ENCODE assay signal across 8 cellular contexts in genomic region chr19:46859637-46860124, GRCh38. TPM values are rescaled to one million over a fixed set of nuclear protein-coding genes. Genes with fewer than 3 reads are reported as not detected.
DNase-seq lines count a peak whose midpoint lies in the region; ATAC-seq, FAIRE-seq and TF ChIP-seq lines count a peak whose summit lies in the region.

No MANE protein-coding gene starts in this region.

- peaks cover 27% of the 10 kb centered on the region for H4K20me1 ChIP-seq in K562 (replicated peaks; ENCODE audit: control insufficient read depth, insufficient read depth, low read length)

- TF ChIP-seq CTCF in K562 (IDR thresholded peaks at IDR 0.05 in 2 of 3, conservative IDR thresholded peaks at IDR 0.05 in 1 of 3; ENCODE audit: insufficient read depth in 2 of 3, low read depth in 1 of 3, low read length in 3 of 3) (no peak), tibial nerve (IDR thresholded peaks at IDR 0.05) (no peak)

- POLR2A ChIA-PET in K562 (lab: Yijun Ruan, JAX), result interaction anchor here (0.6 to 0.9 kb wide), 6 partner anchors 31 to 930 kb away, joined by 3 to 6 read pairs (median 4); partner anchors contain the start of gene SLC1A5

- TF ChIP-seq POLR2A in K562 (conservative IDR thresholded peaks at IDR 0.05) (no peak), tibial nerve (IDR thresholded peaks at IDR 0.05) (no peak)

- ATAC-seq in Right ventricle myocardium inferior (no peak), K562 (peak; percentile 0; the same call in 1 of the 3 replicates), left lobe of liver (no peak)

- DNase-seq in Right ventricle myocardium inferior (ENCODE audit: missing footprints), result peak; percentile 86
- DNase-seq in cardiac septum (ENCODE audit: low spot score), result no peak
- peak; percentile 86 for DNase-seq in NCI-H2227 (lab: John Stamatoyannopoulos, UW; ENCODE audit: unreplicated experiment)
- DNase-seq in K562 (ENCODE audit: extremely low read depth in 1 of 4, low spot score in 3 of 4), result peak; percentile 43 to 92 (median 56)
- peak; percentile 73 for DNase-seq in left lobe of liver (ENCODE audit: low spot score)
- DNase-seq in tibial nerve (ENCODE audit: low spot score in 2 of 2), result peak; percentile 81 to 84
- no peak for DNase-seq in middle frontal gyrus (ENCODE audit: extremely low spot score, low spot score)
- DNase-seq in GM19238 (ENCODE audit: insufficient read length, low spot score), result no peak

- H3K27me3 ChIP-seq in K562 (ENCODE audit: control insufficient read depth in 2 of 2, insufficient read depth in 2 of 2, low read length in 2 of 2) (no peaks in the 10 kb centered on the region), tibial nerve (no peaks in the 10 kb centered on the region)

- FAIRE-seq in K562 (lab: Jason Lieb, UNC), result no peak

- H3K36me3 ChIP-seq in K562 (ENCODE audit: control insufficient read depth, insufficient read depth, low read length), result 0 out of 3 replicates have a peak, but pooled peaks cover 2% of the 10 kb centered on the region
- no peaks in the 10 kb centered on the region for H3K36me3 ChIP-seq in tibial nerve

- H2AFZ ChIP-seq in K562 (ENCODE audit: low read depth, low read length), result peak overlapping the region; percentile 92

- WGBS in K562 (ENCODE audit: insufficient coverage, low coverage, missing lambda C conversion rate), result 3% methylated on average over 18 of the region's 18 CpGs
- 14 to 15% methylated on average over 18 of the region's 18 CpGs for WGBS in tibial nerve, 2 donors

- H3K9ac ChIP-seq in K562 (ENCODE audit: insufficient read depth in 1 of 2, low read depth in 2 of 2, low read length in 2 of 2), result peak overlapping the region; percentile 51 to 76; a peak in 2 of 4 replicates

- peaks cover 44% of the 10 kb centered on the region for H3K79me2 ChIP-seq in K562 (ENCODE audit: control insufficient read depth, insufficient read depth, low read length)

- H3K4me3 ChIP-seq in K562, result peak overlapping the region; percentile 73
- peak overlapping the region in 3 of 4 donors; percentile 72 to 92 (median 77) for H3K4me3 ChIP-seq in tibial nerve

- BruUV-seq in K562 (replicated peaks; lab: Mats Ljungman, UMichigan), result TSS peak; percentile 89

- in situ Hi-C loops in K562 (cut with MboI), result loop anchor here (10.0 kb wide), 2 partner anchors 265 to 385 kb away; no protein-coding TSS in a partner anchor

- H3K4me1 ChIP-seq in K562 (replicated peaks in 1 of 2; ENCODE audit: control insufficient read depth in 2 of 2, insufficient read depth in 2 of 2, low read length in 2 of 2), result peaks cover 31 to 33% of the 10 kb centered on the region in 2 experiments; a peak in 4 of 5 replicates
- H3K4me1 ChIP-seq in tibial nerve, result peaks cover 0 to 52% (median 42%) of the 10 kb centered on the region in 4 donors

- intact Hi-C loops in Right ventricle myocardium inferior (cut with DNase I) (loop anchor here (2.0 to 5.0 kb wide), 4 partner anchors 48 to 397 kb away; partner anchors contain the start of genes CCDC9 and ZC3H4), cardiac septum (cut with DNase I) (loop anchor here (5.0 kb wide), 4 partner anchors 53 to 253 kb away; partner anchors contain the start of gene ZC3H4), K562 (cut with micrococcal nuclease) (loop anchor here (5.0 to 10.0 kb wide), 3 partner anchors 68 to 385 kb away; partner anchors contain the start of gene ZC3H4)

- H3K9me1 ChIP-seq in K562 (ENCODE audit: control insufficient read depth, insufficient read depth, low read length), result no peaks in the 10 kb centered on the region

- peak overlapping the region; percentile 99 for H3K27ac ChIP-seq in K562 (ENCODE audit: extremely low read depth, low read depth, low read length)
- H3K27ac ChIP-seq in tibial nerve, result peak overlapping the region; percentile 19 to 99 (median 96)

- H3K4me2 ChIP-seq in K562 (ENCODE audit: insufficient read depth, low read length), result peak overlapping the region; percentile 85

- TF ChIP-seq EP300 in K562 (IDR thresholded peaks at IDR 0.05; ENCODE audit: low read length) (no peak), tibial nerve (IDR thresholded peaks at IDR 0.05) (peak in 1 of 2 donors; percentile 33)

- CTCF ChIA-PET in K562 (lab: Yijun Ruan, JAX; ENCODE audit: low intra/inter-chr PET ratio), result interaction anchor here (0.7 kb wide), 1 partner anchor 126 kb away, joined by 3 read pairs; no protein-coding TSS in a partner anchor

- no peaks in the 10 kb centered on the region for H3K9me3 ChIP-seq in K562 (replicated peaks; ENCODE audit: control insufficient read depth, insufficient read depth, low read depth, low read length)
- no peaks in the 10 kb centered on the region for H3K9me3 ChIP-seq in tibial nerve

- TF ChIP-seq RAD21 in K562 (CRISPR knock-in tag; conservative IDR thresholded peaks at IDR 0.05 in 1 of 2, IDR thresholded peaks at IDR 0.05 in 1 of 2), result no peak

TF ChIP-seq in K562, 482 proteins besides CTCF, POLR2A, EP300 and RAD21 (continues in another document):
- peak; percentile 79 to 83 for TF ChIP-seq KDM1A (IDR thresholded peaks at IDR 0.05)
- TF ChIP-seq ZNF217 (CRISPR knock-in tag; IDR thresholded peaks at IDR 0.05), result no peak
- TF ChIP-seq, protein P1, sequence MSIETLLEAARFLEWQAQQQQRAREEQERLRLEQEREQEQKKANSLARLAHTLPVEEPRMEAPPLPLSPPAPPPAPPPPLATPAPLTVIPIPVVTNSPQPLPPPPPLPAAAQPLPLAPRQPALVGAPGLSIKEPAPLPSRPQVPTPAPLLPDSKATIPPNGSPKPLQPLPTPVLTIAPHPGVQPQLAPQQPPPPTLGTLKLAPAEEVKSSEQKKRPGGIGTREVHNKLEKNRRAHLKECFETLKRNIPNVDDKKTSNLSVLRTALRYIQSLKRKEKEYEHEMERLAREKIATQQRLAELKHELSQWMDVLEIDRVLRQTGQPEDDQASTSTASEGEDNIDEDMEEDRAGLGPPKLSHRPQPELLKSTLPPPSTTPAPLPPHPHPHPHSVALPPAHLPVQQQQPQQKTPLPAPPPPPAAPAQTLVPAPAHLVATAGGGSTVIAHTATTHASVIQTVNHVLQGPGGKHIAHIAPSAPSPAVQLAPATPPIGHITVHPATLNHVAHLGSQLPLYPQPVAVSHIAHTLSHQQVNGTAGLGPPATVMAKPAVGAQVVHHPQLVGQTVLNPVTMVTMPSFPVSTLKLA (conservative IDR thresholded peaks at IDR 0.05), result no peak
- TF ChIP-seq, protein P2, sequence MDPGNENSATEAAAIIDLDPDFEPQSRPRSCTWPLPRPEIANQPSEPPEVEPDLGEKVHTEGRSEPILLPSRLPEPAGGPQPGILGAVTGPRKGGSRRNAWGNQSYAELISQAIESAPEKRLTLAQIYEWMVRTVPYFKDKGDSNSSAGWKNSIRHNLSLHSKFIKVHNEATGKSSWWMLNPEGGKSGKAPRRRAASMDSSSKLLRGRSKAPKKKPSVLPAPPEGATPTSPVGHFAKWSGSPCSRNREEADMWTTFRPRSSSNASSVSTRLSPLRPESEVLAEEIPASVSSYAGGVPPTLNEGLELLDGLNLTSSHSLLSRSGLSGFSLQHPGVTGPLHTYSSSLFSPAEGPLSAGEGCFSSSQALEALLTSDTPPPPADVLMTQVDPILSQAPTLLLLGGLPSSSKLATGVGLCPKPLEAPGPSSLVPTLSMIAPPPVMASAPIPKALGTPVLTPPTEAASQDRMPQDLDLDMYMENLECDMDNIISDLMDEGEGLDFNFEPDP (CRISPR knock-in tag; IDR thresholded peaks at IDR 0.05), result no peak

RNA-seq across cellular contexts. Expression of gene ARHGAP35, which starts 1.1 kb away (rescaled TPM):
- 64.4 TPM for total RNA-seq in Right ventricle myocardium inferior
- total RNA-seq in cardiac septum, result 93.0 TPM
- total RNA-seq in K562 (2011; cell fraction: chromatin; rRNA removed; ENCODE audit: low replicate concordance), result 56.5 and 65.8 TPM in 2 replicates
- total RNA-seq in K562 (2011; cell fraction: nucleolus; rRNA removed), result 33.2 and 33.8 TPM in 2 replicates
- 42.5 and 45.8 TPM in 2 replicates for total RNA-seq in K562 (2011; cell fraction: nucleoplasm; rRNA removed)
- 10.2 and 13.8 TPM in 2 replicates for total RNA-seq in K562 (2014; rRNA removed)
- 13.9 TPM in 2 replicates for total RNA-seq in K562 (2014; rRNA removed; fragmentation: Illumina TruSeq; extraction: Trizol)
- 16.0 and 16.2 TPM in 2 replicates for total RNA-seq in K562 (2015; rRNA removed; fragmentation: Illumina TruSeq; extraction: Trizol)
- total RNA-seq in K562 (2021), result 24.5 and 26.4 TPM in 2 replicates
- polyA plus RNA-seq in K562 (2011; rRNA removed), result 9.8 and 10.2 TPM in 2 replicates
- 7.1 and 11.1 TPM in 2 replicates for polyA plus RNA-seq in K562 (2011; cell fraction: cytosol; rRNA removed)
- 10.6 and 12.9 TPM in 2 replicates for polyA plus RNA-seq in K562 (2011; cell fraction: nucleus; rRNA removed)
- polyA plus RNA-seq in K562 (2012), result 16.8 and 21.4 TPM in 2 replicates
- polyA plus RNA-seq in K562 (2014; fragmentation: Illumina TruSeq; extraction: Trizol), result 15.7 and 18.6 TPM in 2 replicates
- 1 to 10 TPM in 1 of 2 experiments, under 1 TPM in 1; 0.27 to 1.1 TPM for polyA plus RNA-seq in K562 (2014; fragmentation: Nextera tagmentation; extraction: Ambion mirVana)
- 7.6 and 9.4 TPM in 2 replicates for polyA plus RNA-seq in K562 (2014; rRNA removed)
- 26.2 and 28.7 TPM in 2 replicates for polyA minus RNA-seq in K562 (2011; rRNA and poly(A)+ RNA removed)
- 16.0 and 16.7 TPM in 2 replicates for polyA minus RNA-seq in K562 (2011; cell fraction: cytosol; rRNA and poly(A)+ RNA removed)
- 16.4 and 22.9 TPM in 2 replicates for polyA minus RNA-seq in K562 (2011; cell fraction: nucleus; rRNA and poly(A)+ RNA removed)
- 56.9 TPM for total RNA-seq in left lobe of liver
- 10 to 100 TPM; 43.3 to 50.3 (median 48.6) TPM for total RNA-seq in tibial nerve

RNA-seq across cellular contexts. Expression of gene AP2S1, which starts 9.0 kb away (rescaled TPM):
- 94.7 TPM for total RNA-seq in Right ventricle myocardium inferior
- 77.3 TPM for total RNA-seq in cardiac septum
- total RNA-seq in K562 (2011; cell fraction: chromatin; rRNA removed; ENCODE audit: low replicate concordance), result 19.6 and 27.0 TPM in 2 replicates
- total RNA-seq in K562 (2011; cell fraction: nucleolus; rRNA removed), result 40.3 and 42.5 TPM in 2 replicates
- total RNA-seq in K562 (2011; cell fraction: nucleoplasm; rRNA removed), result 31.1 and 45.0 TPM in 2 replicates
- 294 and 338 TPM in 2 replicates for total RNA-seq in K562 (2014; rRNA removed)
- total RNA-seq in K562 (2014; rRNA removed; fragmentation: Illumina TruSeq; extraction: Trizol), result 95.3 and 97.5 TPM in 2 replicates
- 131 and 143 TPM in 2 replicates for total RNA-seq in K562 (2015; rRNA removed; fragmentation: Illumina TruSeq; extraction: Trizol)
- total RNA-seq in K562 (2021), result 254 and 263 TPM in 2 replicates
- 136 and 171 TPM in 2 replicates for polyA plus RNA-seq in K562 (2011; rRNA removed)
- polyA plus RNA-seq in K562 (2011; cell fraction: cytosol; rRNA removed), result 201 and 310 TPM in 2 replicates
- polyA plus RNA-seq in K562 (2011; cell fraction: nucleus; rRNA removed), result 91.4 and 98.6 TPM in 2 replicates
- 190 and 267 TPM in 2 replicates for polyA plus RNA-seq in K562 (2012)
- 118 and 172 TPM in 2 replicates for polyA plus RNA-seq in K562 (2014; fragmentation: Illumina TruSeq; extraction: Trizol)
- 10 to 100 TPM; 32.4 to 72.0 TPM for polyA plus RNA-seq in K562 (2014; fragmentation: Nextera tagmentation; extraction: Ambion mirVana)
- polyA plus RNA-seq in K562 (2014; rRNA removed), result 196 and 212 TPM in 2 replicates
- 57.4 and 64.7 TPM in 2 replicates for polyA minus RNA-seq in K562 (2011; rRNA and poly(A)+ RNA removed)
- polyA minus RNA-seq in K562 (2011; cell fraction: cytosol; rRNA and poly(A)+ RNA removed), result 73.8 and 86.9 TPM in 2 replicates
- 14.7 and 22.1 TPM in 2 replicates for polyA minus RNA-seq in K562 (2011; cell fraction: nucleus; rRNA and poly(A)+ RNA removed)
- total RNA-seq in left lobe of liver, result 89.1 TPM
- 100 to 1,000 TPM in 1 of 4 donors, 10 to 100 TPM in 3; 32.1 to 108 (median 64.6) TPM for total RNA-seq in tibial nerve

Comparison
In these comparisons a context has a peak if more than half of its experiments do, and no peak if none do; other contexts are left out.
1. DNase-seq: peak in Right ventricle myocardium inferior (single experiment), NCI-H2227 (single experiment), K562 (4 of 4), left lobe of liver (single experiment) and tibial nerve (2 of 2); none in cardiac septum (single experiment), middle frontal gyrus (single experiment) and GM19238 (single experiment).